ENCODE assay signal across 1 cellular context in the genomic region with DNA sequence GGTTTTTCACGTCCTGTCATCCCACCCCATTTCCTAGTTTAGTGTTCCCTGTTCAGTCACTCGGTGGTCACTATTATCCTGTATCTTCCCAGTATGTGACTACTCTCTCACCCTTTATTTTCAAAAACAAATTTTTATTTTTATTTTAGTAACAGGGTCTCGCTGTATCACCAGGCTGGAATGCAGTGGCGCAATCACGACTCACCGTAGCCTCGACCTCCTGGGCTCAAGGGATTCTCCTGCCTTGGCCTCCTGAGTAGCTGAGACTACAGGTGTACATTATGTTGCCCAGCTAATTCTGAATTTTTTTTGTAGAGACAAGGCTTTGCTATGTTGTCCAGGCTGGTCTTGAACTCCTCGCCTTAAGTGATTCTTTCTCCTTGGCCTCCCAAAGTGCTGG.
TF ChIP-seq lines count a peak whose summit lies in the region.

No MANE protein-coding gene starts in this region.

TF ChIP-seq in IMR-90, 13 proteins besides CTCF, POLR2A, EP300 and RAD21:
- no peak for TF ChIP-seq RFX5 (IDR thresholded peaks at IDR 0.05; ENCODE audit: low read depth, low read length)
- TF ChIP-seq CEBPB (IDR thresholded peaks at IDR 0.05; ENCODE audit: low read depth, low read length) = peak; percentile 90
- no peak for TF ChIP-seq BHLHE40 (IDR thresholded peaks at IDR 0.05; ENCODE audit: low read depth, low read length)
- no peak for TF ChIP-seq MAZ (IDR thresholded peaks at IDR 0.05; ENCODE audit: borderline replicate concordance, low read depth, low read length)
- no peak for TF ChIP-seq MXI1 (IDR thresholded peaks at IDR 0.05; ENCODE audit: borderline replicate concordance, low read depth, low read length)
- TF ChIP-seq, protein P1, sequence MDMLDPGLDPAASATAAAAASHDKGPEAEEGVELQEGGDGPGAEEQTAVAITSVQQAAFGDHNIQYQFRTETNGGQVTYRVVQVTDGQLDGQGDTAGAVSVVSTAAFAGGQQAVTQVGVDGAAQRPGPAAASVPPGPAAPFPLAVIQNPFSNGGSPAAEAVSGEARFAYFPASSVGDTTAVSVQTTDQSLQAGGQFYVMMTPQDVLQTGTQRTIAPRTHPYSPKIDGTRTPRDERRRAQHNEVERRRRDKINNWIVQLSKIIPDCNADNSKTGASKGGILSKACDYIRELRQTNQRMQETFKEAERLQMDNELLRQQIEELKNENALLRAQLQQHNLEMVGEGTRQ (IDR thresholded peaks at IDR 0.05; ENCODE audit: low read depth, low read length) = no peak
- 0 out of 2 replicates have a peak, but pooled peaks have one; percentile 10 for TF ChIP-seq FOS (IDR thresholded peaks at IDR 0.05; ENCODE audit: low read depth, low read length)
- TF ChIP-seq, protein P2, sequence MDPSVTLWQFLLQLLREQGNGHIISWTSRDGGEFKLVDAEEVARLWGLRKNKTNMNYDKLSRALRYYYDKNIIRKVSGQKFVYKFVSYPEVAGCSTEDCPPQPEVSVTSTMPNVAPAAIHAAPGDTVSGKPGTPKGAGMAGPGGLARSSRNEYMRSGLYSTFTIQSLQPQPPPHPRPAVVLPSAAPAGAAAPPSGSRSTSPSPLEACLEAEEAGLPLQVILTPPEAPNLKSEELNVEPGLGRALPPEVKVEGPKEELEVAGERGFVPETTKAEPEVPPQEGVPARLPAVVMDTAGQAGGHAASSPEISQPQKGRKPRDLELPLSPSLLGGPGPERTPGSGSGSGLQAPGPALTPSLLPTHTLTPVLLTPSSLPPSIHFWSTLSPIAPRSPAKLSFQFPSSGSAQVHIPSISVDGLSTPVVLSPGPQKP (IDR thresholded peaks at IDR 0.05; ENCODE audit: borderline replicate concordance, low read depth, low read length) = no peak
- no peak for TF ChIP-seq RCOR1 (IDR thresholded peaks at IDR 0.05; ENCODE audit: insufficient replicate concordance, low read length)
